10 cellular contexts compared by ENCODE assay signal in the genomic region with DNA sequence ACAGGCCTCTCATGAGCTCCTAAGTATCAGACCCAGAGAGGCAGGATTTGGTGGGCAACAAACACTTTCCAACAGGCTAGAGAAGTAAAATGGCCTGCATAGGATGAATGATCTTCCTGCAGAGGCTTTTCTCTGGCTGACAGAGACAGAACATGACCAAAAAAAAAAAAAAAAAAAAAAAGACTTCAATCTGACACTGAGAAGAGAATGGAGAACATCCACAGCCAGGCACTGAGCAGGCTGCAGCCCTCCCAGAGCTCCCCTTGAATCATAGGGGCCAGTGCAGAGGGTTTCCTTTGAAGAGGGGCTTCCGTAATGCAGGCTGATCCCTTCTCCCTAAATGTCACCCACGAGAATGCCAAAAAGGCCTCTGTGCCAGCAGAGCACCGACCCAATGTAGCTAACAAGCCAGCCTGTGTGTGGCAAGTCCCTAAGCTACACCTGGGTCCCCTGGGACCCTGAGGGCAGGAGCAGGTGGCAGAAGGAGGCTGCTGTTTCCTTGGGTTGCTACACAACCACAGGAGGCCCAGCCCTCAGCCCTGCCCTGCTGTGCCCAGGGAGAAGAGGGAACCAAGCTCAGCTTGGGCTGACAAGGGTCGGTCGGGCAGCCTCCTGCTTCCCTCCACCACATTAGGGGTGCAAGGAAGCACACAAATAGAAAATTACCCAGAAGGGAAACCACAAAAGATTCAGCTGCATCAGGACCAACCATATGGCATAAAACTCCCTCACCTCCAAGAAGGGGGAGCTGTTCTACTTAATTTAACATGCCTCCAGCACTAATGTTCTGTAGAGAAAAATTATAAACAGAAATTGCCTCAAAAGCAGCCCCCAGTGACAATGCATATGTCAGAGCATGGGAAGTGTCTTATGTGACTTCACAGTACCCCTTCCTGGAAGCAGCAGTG. TPM values are rescaled to one million over a fixed set of nuclear protein-coding genes. Genes with fewer than 3 reads are reported as not detected.
DNase-seq lines count a peak whose midpoint lies in the region; ATAC-seq and TF ChIP-seq lines count a peak whose summit lies in the region.
"Had no signal": no experiment of that assay in that cellular context is flagged by ENCODE, and none has a peak within 500 bp of the region (broad histone marks: within the 10 kb centered on the region; RNA-seq: fewer than 3 reads in every experiment).

No MANE protein-coding gene starts in this region.

- H3K36me3 Mint-ChIP-seq in activated B cell treated with CpG ODN at 0.5 μM for 24 hours (ENCODE audit: low read depth) = no peaks in the 10 kb centered on the region
- H3K36me3 Mint-ChIP-seq in activated T-helper 17 cell treated with anti-CD3 and anti-CD28 coated beads, Interleukin-2, amount 50 U/mL, for 72 hours (ENCODE audit: low read depth) = no peaks in the 10 kb centered on the region

- CTCF ChIA-PET in activated B cell treated with CpG ODN at 0.5 μM for 24 hours (lab: Charles Lee) = interaction anchor here (0.6 to 1.7 kb wide), 4 partner anchors 9 to 325 kb away, joined by 3 to 11 read pairs (median 3); no protein-coding TSS in a partner anchor

- intact Hi-C loops in activated B cell treated with CpG ODN at 0.5 μM for 24 hours (cut with micrococcal nuclease) = loop anchor here (1.0 to 5.0 kb wide), 3 partner anchors 70 to 314 kb away; partner anchors contain the start of genes BCLAF3 and EIF1AX

- peaks cover 32% of the 10 kb centered on the region for H3K4me1 Mint-ChIP-seq in activated B cell treated with CpG ODN at 0.5 μM for 24 hours
- H3K4me1 Mint-ChIP-seq in activated T-helper 17 cell treated with anti-CD3 and anti-CD28 coated beads, Interleukin-2, amount 50 U/mL, for 72 hours = no peaks in the 10 kb centered on the region

- H3K27ac Mint-ChIP-seq in activated B cell treated with CpG ODN at 0.5 μM for 24 hours = peak overlapping the region; percentile 89
- H3K27ac Mint-ChIP-seq in activated T-helper 17 cell treated with anti-CD3 and anti-CD28 coated beads, Interleukin-2, amount 50 U/mL, for 72 hours = no peak overlapping the region
- H3K27ac Mint-ChIP-seq: activated naive CD4-positive, alpha-beta T cell treated with anti-CD3 and anti-CD28 coated beads for 36 hours had no signal

- POLR2A ChIA-PET in activated B cell treated with CpG ODN at 0.5 μM for 24 hours (lab: Charles Lee) = interaction anchor here (0.5 to 0.7 kb wide), 2 partner anchors 280 to 529 kb away, joined by 3 to 8 read pairs; no protein-coding TSS in a partner anchor

- no peak for TF ChIP-seq CTCF in activated B cell treated with CpG ODN at 0.5 μM for 24 hours (IDR thresholded peaks at IDR 0.05)

- no peaks in the 10 kb centered on the region for H3K9me3 Mint-ChIP-seq in activated B cell treated with CpG ODN at 0.5 μM for 24 hours
- H3K9me3 Mint-ChIP-seq in activated T-helper 17 cell treated with anti-CD3 and anti-CD28 coated beads, Interleukin-2, amount 50 U/mL, for 72 hours = no peaks in the 10 kb centered on the region
- H3K9me3 Mint-ChIP-seq: activated naive CD4-positive, alpha-beta T cell treated with anti-CD3 and anti-CD28 coated beads for 36 hours had no signal

- H3K4me3 Mint-ChIP-seq in activated B cell treated with CpG ODN at 0.5 μM for 24 hours = peak overlapping the region; percentile 41
- no peak overlapping the region for H3K4me3 Mint-ChIP-seq in activated T-helper 17 cell treated with anti-CD3 and anti-CD28 coated beads, Interleukin-2, amount 50 U/mL, for 72 hours
- H3K4me3 Mint-ChIP-seq: activated naive CD4-positive, alpha-beta T cell treated with anti-CD3 and anti-CD28 coated beads for 36 hours had no signal

- H3K27me3 Mint-ChIP-seq in activated B cell treated with CpG ODN at 0.5 μM for 24 hours = no peaks in the 10 kb centered on the region
- H3K27me3 Mint-ChIP-seq in activated T-helper 17 cell treated with anti-CD3 and anti-CD28 coated beads, Interleukin-2, amount 50 U/mL, for 72 hours = no peaks in the 10 kb centered on the region

- in situ Hi-C loops in ACHN (cut with HindIII; ENCODE audit: low pct_ligation_motif_present, low pct_unique_long_range_greater_than_20kb, low sequenced_read_pairs) = no loop called here

- DNase-seq in KG1 (lab: John Stamatoyannopoulos, UW) (peak; percentile 34), activated B cell treated with CpG ODN at 0.5 μM for 24 hours (peak; percentile 59), ACHN (no peak)
- no peak for DNase-seq in activated CD8-positive, alpha-beta memory T cell treated with anti-CD3 and anti-CD28 coated beads, Interleukin-2, amount 50 U/mL, for 4 hours
- DNase-seq: activated naive CD4-positive, alpha-beta T cell treated with anti-CD3 and anti-CD28 coated beads for 36 hours; ovary had no signal

- ATAC-seq in GM18498 (IDR thresholded peaks at IDR 0.05; ENCODE audit: unreplicated experiment) (peak; percentile 87), GM21619 (IDR thresholded peaks at IDR 0.05; ENCODE audit: unreplicated experiment) (peak; percentile 65), activated B cell treated with CpG ODN at 0.5 μM for 24 hours (ENCODE audit: low read depth) (peak; percentile 94), HG03565 (IDR thresholded peaks at IDR 0.05; ENCODE audit: unreplicated experiment) (no peak)
- no peak for ATAC-seq in activated T-helper 17 cell treated with anti-CD3 and anti-CD28 coated beads, Interleukin-2, amount 50 U/mL, for 72 hours (replicated peaks)

RNA-seq across cellular contexts. Expression of gene MAP7D2, which starts 55.5 kb away (rescaled TPM):
- total RNA-seq in activated B cell treated with CpG ODN at 0.5 μM for 24 hours = 0.16 and 0.32 TPM in 2 replicates
- total RNA-seq in activated T-helper 17 cell treated with anti-CD3 and anti-CD28 coated beads, Interleukin-2, amount 50 U/mL, for 72 hours = 1 to 10 TPM in 1 of 2 donors, under 1 TPM in 1; 0.22 to 1.2 TPM

Comparison
In these comparisons a context has a peak if more than half of its experiments do, and no peak if none do; other contexts are left out.
1. ATAC-seq: peak in GM18498 (single experiment), GM21619 (single experiment) and activated B cell treated with CpG ODN at 0.5 μM for 24 hours (single experiment); none in HG03565 (single experiment) and activated T-helper 17 cell treated with anti-CD3 and anti-CD28 coated beads, Interleukin-2, amount 50 U/mL, for 72 hours (single experiment).
2. DNase-seq: peak in KG1 (single experiment) and activated B cell treated with CpG ODN at 0.5 μM for 24 hours (single experiment); none in activated CD8-positive, alpha-beta memory T cell treated with anti-CD3 and anti-CD28 coated beads, Interleukin-2, amount 50 U/mL, for 4 hours (single experiment) and ACHN (single experiment).